Comparison of ENCODE assay signal across 1 cellular context in genomic region chr17:42554250-42555121, GRCh38.
TF ChIP-seq lines count a peak whose summit lies in the region.

No MANE protein-coding gene starts in this region.

TF ChIP-seq in HepG2, 621 proteins besides CTCF, POLR2A, EP300 and RAD21 (continued from another document and continues in another):
- TF ChIP-seq NFAT5 (CRISPR knock-in tag; IDR thresholded peaks at IDR 0.05) (peak; percentile 84; the same call in 1 of the 2 replicates), ZGPAT (CRISPR knock-in tag; IDR thresholded peaks at IDR 0.05) (peak; percentile 97), CENPT (CRISPR knock-in tag; IDR thresholded peaks at IDR 0.05; ENCODE audit: low read depth) (peak; percentile 89; the same call in 1 of the 2 replicates), ZNF552 (CRISPR knock-in tag; IDR thresholded peaks at IDR 0.05; ENCODE audit: borderline replicate concordance) (peak; percentile 87; the same call in 1 of the 2 replicates), ZNF761 (CRISPR knock-in tag; conservative IDR thresholded peaks at IDR 0.05) (peak; percentile 77; the same call in 1 of the 2 replicates), ZNF746 (CRISPR knock-in tag; IDR thresholded peaks at IDR 0.05) (no peak), ZNF224 (CRISPR knock-in tag; IDR thresholded peaks at IDR 0.05) (no peak), SMAD3 (CRISPR knock-in tag; IDR thresholded peaks at IDR 0.05) (no peak; the same call in 1 of the 2 replicates), ZNF609 (CRISPR knock-in tag; IDR thresholded peaks at IDR 0.05; ENCODE audit: borderline replicate concordance) (peak; percentile 78), ATF5 (CRISPR knock-in tag; IDR thresholded peaks at IDR 0.05; ENCODE audit: low read depth) (no peak), ZSCAN22 (CRISPR knock-in tag; IDR thresholded peaks at IDR 0.05) (no peak), KAT8 (CRISPR knock-in tag; IDR thresholded peaks at IDR 0.05) (peak; percentile 96), GATA4 (IDR thresholded peaks at IDR 0.05; ENCODE audit: borderline replicate concordance, low read depth) (no peak), ZBTB7B (CRISPR knock-in tag; IDR thresholded peaks at IDR 0.05) (peak; percentile 88), CHD2 (IDR thresholded peaks at IDR 0.05; ENCODE audit: low read depth, low read length) (peak; percentile 57; the same call in 1 of the 2 replicates), ZNF513 (CRISPR knock-in tag; conservative IDR thresholded peaks at IDR 0.05) (peak; percentile 95), NR0B2 (CRISPR knock-in tag; IDR thresholded peaks at IDR 0.05) (peak; percentile 94), FOXP1 (IDR thresholded peaks at IDR 0.05) (no peak), FOXP1 (CRISPR knock-in tag; IDR thresholded peaks at IDR 0.05) (0 out of 2 replicates have a peak, but pooled peaks have one; percentile 8), PAXIP1 (CRISPR knock-in tag; conservative IDR thresholded peaks at IDR 0.05) (peak; percentile 76), NR2F6 (IDR thresholded peaks at IDR 0.05) (no peak), NR2F6 (CRISPR knock-in tag; IDR thresholded peaks at IDR 0.05) (peak; percentile 79), THAP9 (CRISPR knock-in tag; IDR thresholded peaks at IDR 0.05; ENCODE audit: borderline replicate concordance) (peak; percentile 70; the same call in 1 of the 2 replicates), TGIF2 (CRISPR knock-in tag; IDR thresholded peaks at IDR 0.05) (peak; percentile 88), MTA3 (CRISPR knock-in tag; IDR thresholded peaks at IDR 0.05) (no peak), NFE2L2 (IDR thresholded peaks at IDR 0.05; ENCODE audit: low read length) (no peak), ETS1 (CRISPR knock-in tag; IDR thresholded peaks at IDR 0.05) (no peak), U2AF1 (optimal IDR thresholded peaks at IDR 0.05; ENCODE audit: low read depth, low read length) (no peak), CBX5 (CRISPR knock-in tag; IDR thresholded peaks at IDR 0.05; ENCODE audit: borderline replicate concordance) (no peak)
